ENCODE assay signal across 13 cellular contexts in the genomic region with DNA sequence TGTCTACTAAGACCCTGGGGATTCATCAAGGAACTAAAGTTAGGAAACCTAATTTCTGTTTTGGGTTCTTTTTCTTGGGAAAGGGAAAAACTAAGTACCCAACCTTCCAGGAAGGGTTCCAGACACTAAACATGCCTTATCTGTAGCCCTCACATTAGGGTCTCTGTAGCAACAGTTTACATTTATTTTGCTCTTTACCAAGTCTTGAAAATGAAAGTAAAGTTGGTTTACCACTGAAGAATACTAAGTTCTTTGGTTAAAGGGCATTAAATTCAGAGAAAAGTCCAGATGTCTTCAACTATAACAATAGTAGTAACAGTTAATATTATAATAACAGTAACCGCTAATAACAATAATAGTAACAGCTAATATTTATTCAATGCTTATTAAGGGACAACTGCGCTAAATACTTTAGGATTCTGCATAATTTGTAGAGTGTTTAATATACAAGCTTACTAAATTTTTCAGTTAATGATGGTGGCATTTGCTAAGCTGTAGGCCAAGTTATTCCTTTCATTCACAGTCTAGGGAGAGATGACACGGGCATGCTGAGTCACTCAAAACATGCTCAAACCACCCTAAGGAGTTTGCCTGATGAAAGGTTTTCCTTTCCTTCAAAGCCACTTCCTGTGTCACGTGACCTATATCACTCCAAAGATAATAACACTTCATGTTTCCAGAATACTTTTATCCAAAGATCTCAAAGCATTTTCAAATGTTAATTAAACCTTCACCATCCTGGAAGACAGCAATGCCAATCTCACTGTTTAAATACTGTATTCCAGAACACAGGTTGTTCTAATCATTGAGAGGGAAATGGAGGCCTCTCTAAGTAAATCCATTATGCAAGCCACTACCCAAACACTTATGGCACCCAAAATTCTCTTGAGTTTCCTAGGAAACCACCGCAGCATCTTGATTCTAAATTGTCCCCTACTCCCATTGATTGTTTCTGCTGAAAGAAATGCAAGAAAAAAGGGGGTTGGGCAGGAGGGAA.
DNase-seq lines count a peak whose midpoint lies in the region; ATAC-seq and TF ChIP-seq lines count a peak whose summit lies in the region.
"Had no signal": no experiment of that assay in that cellular context is flagged by ENCODE, and none has a peak within 500 bp of the region (broad histone marks: within the 10 kb centered on the region; RNA-seq: fewer than 3 reads in every experiment).

No MANE protein-coding gene starts in this region.

- no peak overlapping the region for H3K9ac ChIP-seq in HUES6 (ENCODE audit: low read length)
- no peak overlapping the region for H3K9ac ChIP-seq in adipocyte (ENCODE audit: low read length)

- H3K4me3 ChIP-seq in AG10803 (ENCODE audit: low read length) (no peak overlapping the region), HUES6 (ENCODE audit: low read depth, low read length) (no peak overlapping the region), adipocyte (ENCODE audit: low read length) (no peak overlapping the region)

- no peak overlapping the region for H3K4me3 Mint-ChIP-seq in glutamatergic neuron (ENCODE audit: unreplicated experiment)
- H3K4me3 Mint-ChIP-seq: CD4-positive, CD25-positive, alpha-beta regulatory T cell had no signal

- no peak overlapping the region for H3K27ac Mint-ChIP-seq in glutamatergic neuron (ENCODE audit: unreplicated experiment)
- H3K27ac Mint-ChIP-seq: CD4-positive, CD25-positive, alpha-beta regulatory T cell had no signal

- peaks cover 21% of the 10 kb centered on the region for H3K4me1 ChIP-seq in HUES6 (ENCODE audit: control insufficient read depth, insufficient read depth, low read length)
- peaks cover 21% of the 10 kb centered on the region for H3K4me1 ChIP-seq in adipocyte (ENCODE audit: control insufficient read depth, insufficient read depth, low read length)

- no peaks in the 10 kb centered on the region for H3K36me3 ChIP-seq in HUES6 (ENCODE audit: control insufficient read depth, insufficient read depth, low read length)
- H3K36me3 ChIP-seq in adipocyte (ENCODE audit: control insufficient read depth, insufficient read depth, low read length, severe bottlenecking), result no peaks in the 10 kb centered on the region

- 0 out of 2 replicates have a peak, but pooled peaks cover 3% of the 10 kb centered on the region for H3K9me3 ChIP-seq in HUES6 (ENCODE audit: control insufficient read depth, insufficient read depth, low read depth, low read length)
- no peaks in the 10 kb centered on the region for H3K9me3 ChIP-seq in adipocyte (ENCODE audit: control insufficient read depth, low read length)

- no peaks in the 10 kb centered on the region for H3K27me3 Mint-ChIP-seq in glutamatergic neuron (ENCODE audit: unreplicated experiment)

- H3K27ac ChIP-seq in HUES6 (ENCODE audit: low read depth, low read length), result peak overlapping the region; percentile 62; the same call in 1 of the 2 replicates

- TF ChIP-seq CTCF in AG10803 (conservative IDR thresholded peaks at IDR 0.05; ENCODE audit: low read length), result no peak
- TF ChIP-seq CTCF in glutamatergic neuron (IDR thresholded peaks at IDR 0.05; ENCODE audit: partially characterized antibody, unreplicated experiment), result no peak

- DNase-seq in AG10803 (ENCODE audit: low read depth) (peak; percentile 73), adipocyte (ENCODE audit: low read depth) (peak; percentile 48), kidney tubule cell (ENCODE audit: low spot score) (peak; percentile 86), retina (no peak), glutamatergic neuron (no peak)
- no peak for DNase-seq in stimulated activated naive CD4-positive, alpha-beta T cell (lab: John Stamatoyannopoulos, UW)
- DNase-seq: activated effector memory CD4-positive, alpha-beta T cell treated with Interleukin-2 at 50 U/mL for 16 hours; CD4-positive, CD25-positive, alpha-beta regulatory T cell; effector memory CD4-positive, alpha-beta T cell; NCI-H526 treated with DMSO at 0.1 percent for 48 hours; stimulated activated naive CD4-positive, alpha-beta T cell treated with Interleukin-2 at 50 U/mL for 16 hours had no signal

- H3K36me3 Mint-ChIP-seq in glutamatergic neuron (ENCODE audit: unreplicated experiment), result no peaks in the 10 kb centered on the region
- H3K36me3 Mint-ChIP-seq: CD4-positive, CD25-positive, alpha-beta regulatory T cell had no signal

- peaks cover 1% of the 10 kb centered on the region for H3K9me3 Mint-ChIP-seq in glutamatergic neuron (ENCODE audit: unreplicated experiment)
- H3K9me3 Mint-ChIP-seq: CD4-positive, CD25-positive, alpha-beta regulatory T cell had no signal

- H3K27me3 ChIP-seq in HUES6 (ENCODE audit: control insufficient read depth, insufficient read depth, low read length) (no peaks in the 10 kb centered on the region), adipocyte (replicated peaks; ENCODE audit: control insufficient read depth, insufficient read depth, low read length) (peaks cover 3% of the 10 kb centered on the region)

- no peak for ATAC-seq in HG03521 (IDR thresholded peaks at IDR 0.05; ENCODE audit: unreplicated experiment)

- peaks cover 11% of the 10 kb centered on the region for H3K4me1 Mint-ChIP-seq in glutamatergic neuron (ENCODE audit: low read depth, unreplicated experiment)

Comparison
In these comparisons a context has a peak if more than half of its experiments do, and no peak if none do; other contexts are left out.
1. DNase-seq: peak in AG10803 (single experiment), adipocyte (single experiment) and kidney tubule cell (single experiment); none in retina (single experiment), stimulated activated naive CD4-positive, alpha-beta T cell (0 of 6) and glutamatergic neuron (single experiment).